ENCODE assay signal across 15 cellular contexts in the genomic region with DNA sequence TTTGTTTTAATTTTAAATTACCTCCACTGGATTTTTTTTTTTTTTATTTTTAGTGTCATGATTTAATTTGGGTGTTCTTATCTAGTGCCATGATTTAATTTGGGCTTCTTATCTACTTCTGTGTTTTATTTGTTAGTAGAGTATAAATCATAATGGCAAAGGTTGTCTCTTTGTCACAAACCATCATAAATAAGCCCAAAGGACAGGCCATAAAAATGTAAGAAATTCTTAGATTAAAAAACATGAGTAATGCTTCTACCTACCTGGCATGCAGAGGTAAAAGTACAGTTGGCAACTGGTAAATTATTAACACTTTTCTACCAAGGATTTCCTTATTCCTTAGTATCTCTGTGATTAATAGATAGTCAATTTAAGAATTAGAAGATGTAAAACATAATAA.
"Had no signal": no experiment of that assay in that cellular context is flagged by ENCODE, and none has a peak within 500 bp of the region (broad histone marks: within the 10 kb centered on the region; RNA-seq: fewer than 3 reads in every experiment).

No MANE protein-coding gene starts in this region.

- ATAC-seq: heart left ventricle; left cardiac atrium; naive thymus-derived CD4-positive, alpha-beta T cell; psoas muscle; sciatic nerve had no signal

- DNase-seq: cortex of kidney; effector CD8-positive, alpha-beta T cell; foreskin melanocyte; heart left ventricle; islet precursor cell; left cardiac atrium; mesendoderm; naive thymus-derived CD4-positive, alpha-beta T cell; nephron progenitor cell; psoas muscle; stimulated activated CD4-positive, alpha-beta T cell treated with anti-CD3 and anti-CD28 coated beads, Interleukin-12 subunit alpha, Interleukin-12 subunit beta, amount 100 ng/mL, for 4 hours; stimulated activated naive CD4-positive, alpha-beta T cell; stomach; transverse colon had no signal
